18 cellular contexts compared by ENCODE assay signal in genomic region chr17:2279707-2280106, GRCh38. TPM values are rescaled to one million over a fixed set of nuclear protein-coding genes. Genes with fewer than 3 reads are reported as not detected.
DNase-seq lines count a peak whose midpoint lies in the region; ATAC-seq and TF ChIP-seq lines count a peak whose summit lies in the region.
"Had no signal": no experiment of that assay in that cellular context is flagged by ENCODE, and none has a peak within 500 bp of the region (broad histone marks: within the 10 kb centered on the region; RNA-seq: fewer than 3 reads in every experiment).

No MANE protein-coding gene starts in this region.

- no peak for DNase-seq in activated T-cell treated with anti-CD3 and anti-CD28 coated beads, Interleukin-2, amount 50 U/mL, for 24 hours
- DNase-seq in activated T-cell treated with anti-CD3 and anti-CD28 coated beads for 4 hours: no peak
- no peak for DNase-seq in T-helper 17 cell
- DNase-seq in central memory CD8-positive, alpha-beta T cell (ENCODE audit: low spot score in 2 of 2): no peak
- DNase-seq in type B pancreatic cell (ENCODE audit: extremely low spot score, unreplicated experiment): no peak
- DNase-seq in stimulated activated naive CD4-positive, alpha-beta T cell (lab: John Stamatoyannopoulos, UW): no peak
- DNase-seq: ACHN, AML-193, Caco-2, DMS153, NCI-H1436, NCI-H2029, NCI-H2171 treated with DMSO at 0.1 percent for 48 hours, NCI-H446 treated with DMSO at 0.1 percent for 48 hours, RPMI8226 had no signal

- H3K9me3 Mint-ChIP-seq in activated T-cell treated with anti-CD3 and anti-CD28 coated beads, Interleukin-2, amount 50 U/mL, for 24 hours: no peaks in the 10 kb centered on the region
- H3K9me3 Mint-ChIP-seq in central memory CD8-positive, alpha-beta T cell: no peaks in the 10 kb centered on the region
- no peaks in the 10 kb centered on the region for H3K9me3 Mint-ChIP-seq in type B pancreatic cell

- no peak overlapping the region for H3K4me3 Mint-ChIP-seq in activated T-cell treated with anti-CD3 and anti-CD28 coated beads, Interleukin-2, amount 50 U/mL, for 24 hours
- H3K4me3 Mint-ChIP-seq in T-helper 17 cell: no peak overlapping the region
- H3K4me3 Mint-ChIP-seq in central memory CD8-positive, alpha-beta T cell: no peak overlapping the region
- H3K4me3 Mint-ChIP-seq in type B pancreatic cell: no peak overlapping the region

- H4K20me1 ChIP-seq in BLaER1: peaks cover 22% of the 10 kb centered on the region

- peaks cover 85% of the 10 kb centered on the region for H3K36me3 Mint-ChIP-seq in activated T-cell treated with anti-CD3 and anti-CD28 coated beads, Interleukin-2, amount 50 U/mL, for 24 hours (ENCODE audit: low read depth)
- H3K36me3 Mint-ChIP-seq in T-helper 17 cell (ENCODE audit: low read depth): peaks cover 15% of the 10 kb centered on the region
- H3K36me3 Mint-ChIP-seq in central memory CD8-positive, alpha-beta T cell (ENCODE audit: insufficient read depth): peaks cover 34% of the 10 kb centered on the region
- H3K36me3 Mint-ChIP-seq in type B pancreatic cell: peaks cover 19% of the 10 kb centered on the region

- H3K27ac ChIP-seq in BLaER1: no peak overlapping the region

- TF ChIP-seq CTCF in type B pancreatic cell (conservative IDR thresholded peaks at IDR 0.05): no peak

- H3K4me1 ChIP-seq in BLaER1: peaks cover 25% of the 10 kb centered on the region
- H3K4me1 ChIP-seq: Caco-2 had no signal

- H3K27me3 ChIP-seq in BLaER1: no peaks in the 10 kb centered on the region

- peaks cover 52% of the 10 kb centered on the region for H3K4me1 Mint-ChIP-seq in activated T-cell treated with anti-CD3 and anti-CD28 coated beads, Interleukin-2, amount 50 U/mL, for 24 hours (ENCODE audit: low read depth)
- H3K4me1 Mint-ChIP-seq in T-helper 17 cell (peaks cover 39% of the 10 kb centered on the region), type B pancreatic cell (ENCODE audit: unreplicated experiment) (no peaks in the 10 kb centered on the region)
- peaks cover 33% of the 10 kb centered on the region for H3K4me1 Mint-ChIP-seq in central memory CD8-positive, alpha-beta T cell

- H3K27me3 Mint-ChIP-seq in activated T-cell treated with anti-CD3 and anti-CD28 coated beads, Interleukin-2, amount 50 U/mL, for 24 hours: no peaks in the 10 kb centered on the region
- H3K27me3 Mint-ChIP-seq in T-helper 17 cell: no peaks in the 10 kb centered on the region
- no peaks in the 10 kb centered on the region for H3K27me3 Mint-ChIP-seq in central memory CD8-positive, alpha-beta T cell
- H3K27me3 Mint-ChIP-seq in type B pancreatic cell: no peaks in the 10 kb centered on the region

- H3K9ac ChIP-seq in BLaER1: 0 out of 2 replicates have a peak overlapping the region, but pooled peaks have one; percentile 7

- H3K9me3 ChIP-seq in BLaER1 (no peaks in the 10 kb centered on the region), T-helper 17 cell (ENCODE audit: control insufficient read depth, low read length, poor library complexity, severe bottlenecking) (no peaks in the 10 kb centered on the region)
- H3K9me3 ChIP-seq: Caco-2 had no signal

- no peak overlapping the region for H3K4me2 ChIP-seq in BLaER1

- H3K27ac Mint-ChIP-seq in activated T-cell treated with anti-CD3 and anti-CD28 coated beads, Interleukin-2, amount 50 U/mL, for 24 hours: peak overlapping the region; percentile 67
- H3K27ac Mint-ChIP-seq in T-helper 17 cell (peak overlapping the region; percentile 6), type B pancreatic cell (no peak overlapping the region)
- peak overlapping the region; percentile 26 for H3K27ac Mint-ChIP-seq in central memory CD8-positive, alpha-beta T cell (ENCODE audit: low read depth)

- H3K36me3 ChIP-seq in BLaER1: peaks cover 80% of the 10 kb centered on the region

- ATAC-seq in T-helper 17 cell (no peak), GM19035 (IDR thresholded peaks at IDR 0.05; ENCODE audit: unreplicated experiment) (no peak)
- no peak for ATAC-seq in central memory CD8-positive, alpha-beta T cell (replicated peaks; ENCODE audit: extremely low read depth, poor library complexity, severe bottlenecking)
- ATAC-seq: K562 had no signal

- H3K4me3 ChIP-seq in BLaER1: no peak overlapping the region
- H3K4me3 ChIP-seq: K562 had no signal

RNA-seq across cellular contexts. Expression of gene SMG6, which starts 23.9 kb away (rescaled TPM):
- total RNA-seq in T-helper 17 cell: 10 to 100 TPM; 48.3 to 51.6 TPM
- total RNA-seq in type B pancreatic cell (ENCODE audit: low replicate concordance): 30.3 and 39.0 TPM in 2 replicates

RNA-seq across cellular contexts. Expression of gene SRR, which starts 24.0 kb away (rescaled TPM):
- 1 to 10 TPM; 3.4 to 3.9 TPM for total RNA-seq in T-helper 17 cell
- 10.8 and 14.4 TPM in 2 replicates for total RNA-seq in type B pancreatic cell (ENCODE audit: low replicate concordance)

RNA-seq across cellular contexts. Expression of gene TSR1, which starts 56.5 kb away (rescaled TPM):
- 10 to 100 TPM; 24.9 to 35.4 TPM for total RNA-seq in T-helper 17 cell
- 37.8 and 40.3 TPM in 2 replicates for total RNA-seq in type B pancreatic cell (ENCODE audit: low replicate concordance)

RNA-seq across cellular contexts. Expression of gene SGSM2, which starts 57.6 kb away (rescaled TPM):
- 100 to 1,000 TPM; 119 to 128 TPM for total RNA-seq in T-helper 17 cell
- total RNA-seq in type B pancreatic cell (ENCODE audit: low replicate concordance): 64.1 and 74.3 TPM in 2 replicates
